Comparison of ENCODE assay signal across 11 cellular contexts in genomic region chr1:59391216-59392179, GRCh38.
A peak's percentile ranks its signal among the peaks of the same experiment; 100 is the strongest.
DNase-seq lines count a peak whose midpoint lies in the region; ATAC-seq and TF ChIP-seq lines count a peak whose summit lies in the region.
"Had no signal": no experiment of that assay in that cellular context is flagged by ENCODE, and none has a peak within 500 bp of the region (broad histone marks: within the 10 kb centered on the region; RNA-seq: fewer than 3 reads in every experiment).

No MANE protein-coding gene starts in this region.

- no peaks in the 10 kb centered on the region for H3K9me3 Mint-ChIP-seq in activated CD8-positive, alpha-beta T cell treated with anti-CD3 and anti-CD28 coated beads for 36 hours
- peaks cover 16% of the 10 kb centered on the region for H3K9me3 Mint-ChIP-seq in activated CD8-positive, alpha-beta T cell treated with anti-CD3 and anti-CD28 coated beads, Interleukin-2, amount 10 ng/mL, durations not matched to agents 7 days and 5 days (ENCODE audit: insufficient read depth)
- H3K9me3 Mint-ChIP-seq in CD8-positive, alpha-beta T cell, result no peaks in the 10 kb centered on the region

- peak overlapping the region; percentile 89 for H3K27ac ChIP-seq in stomach smooth muscle (ENCODE audit: low read length)
- H3K27ac ChIP-seq in CD8-positive, alpha-beta T cell (ENCODE audit: low read depth, low read length), result no peak overlapping the region

- no peak for DNase-seq in activated CD8-positive, alpha-beta T cell treated with anti-CD3 and anti-CD28 coated beads for 36 hours
- DNase-seq in activated CD8-positive, alpha-beta T cell treated with anti-CD3 and anti-CD28 coated beads, Interleukin-2, amount 10 ng/mL, durations not matched to agents 7 days and 5 days, result no peak
- DNase-seq in KBM-7 (peak; percentile 32), fibroblast of peridontal ligament (ENCODE audit: extremely low read depth) (peak; percentile 38)
- no peak for DNase-seq in CD8-positive, alpha-beta T cell
- DNase-seq: activated naive CD4-positive, alpha-beta T cell treated with anti-CD3 and anti-CD28 coated beads, Interleukin-2, amount 10 ng/mL, durations not matched to agents 7 days and 5 days; GDM1; MM.1S had no signal

- peak; percentile 54 for ATAC-seq in activated CD8-positive, alpha-beta T cell treated with anti-CD3 and anti-CD28 coated beads for 36 hours
- ATAC-seq in activated CD8-positive, alpha-beta T cell treated with anti-CD3 and anti-CD28 coated beads, Interleukin-2, amount 10 ng/mL, durations not matched to agents 7 days and 5 days, result no peak
- ATAC-seq in CD8-positive, alpha-beta T cell, result no peak
- ATAC-seq in HG03139 (IDR thresholded peaks at IDR 0.05; ENCODE audit: unreplicated experiment) (no peak), GM21367 (IDR thresholded peaks at IDR 0.05; ENCODE audit: unreplicated experiment) (no peak)

- CTCF ChIA-PET in activated CD8-positive, alpha-beta T cell treated with anti-CD3 and anti-CD28 coated beads for 36 hours (lab: Charles Lee), result no interaction called here
- CTCF ChIA-PET in activated CD8-positive, alpha-beta T cell treated with anti-CD3 and anti-CD28 coated beads, Interleukin-2, amount 10 ng/mL, durations not matched to agents 7 days and 5 days (lab: Charles Lee), result no interaction called here
- CTCF ChIA-PET in CD8-positive, alpha-beta T cell (lab: Charles Lee), result no interaction called here

- H3K36me3 Mint-ChIP-seq in activated CD8-positive, alpha-beta T cell treated with anti-CD3 and anti-CD28 coated beads for 36 hours (ENCODE audit: low read depth), result peaks cover 2% of the 10 kb centered on the region
- peaks cover 7% of the 10 kb centered on the region for H3K36me3 Mint-ChIP-seq in activated CD8-positive, alpha-beta T cell treated with anti-CD3 and anti-CD28 coated beads, Interleukin-2, amount 10 ng/mL, durations not matched to agents 7 days and 5 days (ENCODE audit: low read depth)
- peaks cover 3% of the 10 kb centered on the region for H3K36me3 Mint-ChIP-seq in CD8-positive, alpha-beta T cell

- H3K4me3 Mint-ChIP-seq in activated CD8-positive, alpha-beta T cell treated with anti-CD3 and anti-CD28 coated beads for 36 hours, result no peak overlapping the region
- no peak overlapping the region for H3K4me3 Mint-ChIP-seq in activated CD8-positive, alpha-beta T cell treated with anti-CD3 and anti-CD28 coated beads, Interleukin-2, amount 10 ng/mL, durations not matched to agents 7 days and 5 days
- H3K4me3 Mint-ChIP-seq in CD8-positive, alpha-beta T cell, result no peak overlapping the region
- H3K4me3 Mint-ChIP-seq: activated naive CD4-positive, alpha-beta T cell treated with anti-CD3 and anti-CD28 coated beads, Interleukin-2, amount 10 ng/mL, durations not matched to agents 7 days and 5 days had no signal

- no peaks in the 10 kb centered on the region for H3K9me3 ChIP-seq in stomach smooth muscle (ENCODE audit: control insufficient read depth in 2 of 2, low read length in 2 of 2)
- no peaks in the 10 kb centered on the region for H3K9me3 ChIP-seq in CD8-positive, alpha-beta T cell (ENCODE audit: low read length)

- no peak overlapping the region for H3K9ac ChIP-seq in stomach smooth muscle (ENCODE audit: low read length in 2 of 2)

- no peaks in the 10 kb centered on the region for H3K27me3 Mint-ChIP-seq in activated CD8-positive, alpha-beta T cell treated with anti-CD3 and anti-CD28 coated beads for 36 hours
- no peaks in the 10 kb centered on the region for H3K27me3 Mint-ChIP-seq in activated CD8-positive, alpha-beta T cell treated with anti-CD3 and anti-CD28 coated beads, Interleukin-2, amount 10 ng/mL, durations not matched to agents 7 days and 5 days (ENCODE audit: low read depth)
- no peaks in the 10 kb centered on the region for H3K27me3 Mint-ChIP-seq in CD8-positive, alpha-beta T cell (ENCODE audit: low read depth)
- H3K27me3 Mint-ChIP-seq: activated naive CD4-positive, alpha-beta T cell treated with anti-CD3 and anti-CD28 coated beads, Interleukin-2, amount 10 ng/mL, durations not matched to agents 7 days and 5 days had no signal

- H3K4me3 ChIP-seq in stomach smooth muscle (ENCODE audit: low read length in 2 of 2), result no peak overlapping the region
- H3K4me3 ChIP-seq in CD8-positive, alpha-beta T cell (ENCODE audit: low read depth, low read length), result no peak overlapping the region

- TF ChIP-seq CTCF in activated CD8-positive, alpha-beta T cell treated with anti-CD3 and anti-CD28 coated beads for 36 hours (IDR thresholded peaks at IDR 0.05), result no peak
- TF ChIP-seq CTCF in CD8-positive, alpha-beta T cell (IDR thresholded peaks at IDR 0.05), result no peak

- no peaks in the 10 kb centered on the region for H3K27me3 ChIP-seq in stomach smooth muscle (ENCODE audit: control insufficient read depth in 1 of 2, insufficient read depth in 2 of 2, low read length in 2 of 2)
- no peaks in the 10 kb centered on the region for H3K27me3 ChIP-seq in CD8-positive, alpha-beta T cell (ENCODE audit: insufficient read depth, low read length)

- H3K4me1 ChIP-seq in stomach smooth muscle (ENCODE audit: control insufficient read depth, insufficient read depth, low read length), result peaks cover 25% of the 10 kb centered on the region
- peaks cover 3% of the 10 kb centered on the region for H3K4me1 ChIP-seq in CD8-positive, alpha-beta T cell (ENCODE audit: insufficient read depth, low read length)

- intact Hi-C loops in activated CD8-positive, alpha-beta T cell treated with anti-CD3 and anti-CD28 coated beads for 36 hours (cut with micrococcal nuclease), result no loop called here
- intact Hi-C loops in CD8-positive, alpha-beta T cell (cut with DNase I, micrococcal nuclease), result no loop called here

- no peaks in the 10 kb centered on the region for H3K36me3 ChIP-seq in stomach smooth muscle (ENCODE audit: control insufficient read depth in 2 of 2, insufficient read depth in 2 of 2, low read length in 2 of 2)
- H3K36me3 ChIP-seq in CD8-positive, alpha-beta T cell (ENCODE audit: insufficient read depth, low read length), result no peaks in the 10 kb centered on the region

- H3K4me1 Mint-ChIP-seq in activated CD8-positive, alpha-beta T cell treated with anti-CD3 and anti-CD28 coated beads for 36 hours (ENCODE audit: low read depth), result peaks cover 31% of the 10 kb centered on the region
- H3K4me1 Mint-ChIP-seq in activated CD8-positive, alpha-beta T cell treated with anti-CD3 and anti-CD28 coated beads, Interleukin-2, amount 10 ng/mL, durations not matched to agents 7 days and 5 days (ENCODE audit: low read depth), result peaks cover 36% of the 10 kb centered on the region
- H3K4me1 Mint-ChIP-seq in CD8-positive, alpha-beta T cell (ENCODE audit: low read depth), result peaks cover 12% of the 10 kb centered on the region

- H3K27ac Mint-ChIP-seq in activated CD8-positive, alpha-beta T cell treated with anti-CD3 and anti-CD28 coated beads for 36 hours, result peak overlapping the region; percentile 65
- H3K27ac Mint-ChIP-seq in activated CD8-positive, alpha-beta T cell treated with anti-CD3 and anti-CD28 coated beads, Interleukin-2, amount 10 ng/mL, durations not matched to agents 7 days and 5 days, result no peak overlapping the region
- H3K27ac Mint-ChIP-seq in CD8-positive, alpha-beta T cell, result no peak overlapping the region
- H3K27ac Mint-ChIP-seq: activated naive CD4-positive, alpha-beta T cell treated with anti-CD3 and anti-CD28 coated beads, Interleukin-2, amount 10 ng/mL, durations not matched to agents 7 days and 5 days had no signal

- in situ Hi-C loops in KBM-7 (cut with MboI; ENCODE audit: low pct_unique_long_range_greater_than_20kb, low sequenced_read_pairs), result no loop called here

- POLR2A ChIA-PET in activated CD8-positive, alpha-beta T cell treated with anti-CD3 and anti-CD28 coated beads for 36 hours (lab: Charles Lee), result no interaction called here
- POLR2A ChIA-PET in activated CD8-positive, alpha-beta T cell treated with anti-CD3 and anti-CD28 coated beads, Interleukin-2, amount 10 ng/mL, durations not matched to agents 7 days and 5 days (lab: Charles Lee), result no interaction called here
- POLR2A ChIA-PET in CD8-positive, alpha-beta T cell (lab: Charles Lee), result no interaction called here

Comparison
In these comparisons a context has a peak if more than half of its experiments do, and no peak if none do; other contexts are left out.
1. DNase-seq: peak in KBM-7 (single experiment) and fibroblast of peridontal ligament (single experiment); none in activated CD8-positive, alpha-beta T cell treated with anti-CD3 and anti-CD28 coated beads for 36 hours (single experiment), activated CD8-positive, alpha-beta T cell treated with anti-CD3 and anti-CD28 coated beads, Interleukin-2, amount 10 ng/mL, durations not matched to agents 7 days and 5 days (single experiment) and CD8-positive, alpha-beta T cell (0 of 7).